In genomic region chr9:130229759-130230158, GRCh38 we compare ENCODE assay signal across 27 cellular contexts.
"Had no signal": no experiment of that assay in that cellular context is flagged by ENCODE, and none has a peak within 500 bp of the region (broad histone marks: within the 10 kb centered on the region; RNA-seq: fewer than 3 reads in every experiment).

No MANE protein-coding gene starts in this region.

- H3K36me3 ChIP-seq: transverse colon, upper lobe of right lung, uterus had no signal

- ATAC-seq: stimulated activated effector memory CD8-positive, alpha-beta T cell treated with anti-CD3 and anti-CD28 coated beads, Interleukin-12 subunit alpha, Interleukin-12 subunit beta, amount 100 ng/mL, for 72 hours; stimulated activated memory B cell treated with anti-CD40 and anti-IgM and Interleukin-4, amounts not matched to agents 10 μg/mL and 1 μg/mL and 100 μg/mL, for 72 hours; stimulated activated naive B cell treated with anti-CD40 and anti-IgM and Interleukin-4, amounts not matched to agents 10 μg/mL and 1 μg/mL and 100 μg/mL, for 72 hours; stimulated activated naive CD8-positive, alpha-beta T cell treated with anti-CD3 and anti-CD28 coated beads, Interleukin-15, amount 100 ng/mL, for 72 hours; stimulated activated naive CD8-positive, alpha-beta T cell treated with anti-CD3 and anti-CD28 coated beads, Interleukin-15, Interleukin-2, amounts not matched to agents 100 U/mL and 50 U/mL, for 24 hours; upper lobe of right lung had no signal

- DNase-seq: stimulated activated CD4-positive, alpha-beta T cell treated with anti-CD3 and anti-CD28 coated beads, Interleukin-2, amount 100 ng/mL, for 48 hours; stimulated activated CD4-positive, alpha-beta T cell treated with anti-CD3 and anti-CD28 coated beads, Interleukin-4, amount 100 ng/mL, for 1 hour; stimulated activated CD4-positive, alpha-beta T cell treated with anti-CD3 and anti-CD28 coated beads, Interleukin-4, amount 100 ng/mL, for 24 hours; stimulated activated CD4-positive, alpha-beta T cell treated with anti-CD3 and anti-CD28 coated beads, Interleukin-4, amount 100 ng/mL, for 4 hours; stimulated activated CD8-positive, alpha-beta memory T cell treated with anti-CD3 and anti-CD28 coated beads, Interleukin-4, amount 100 ng/mL, for 48 hours; stimulated activated naive B cell treated with anti-CD40 and anti-IgM and Interleukin-4, amounts not matched to agents 10 μg/mL and 1 μg/mL and 100 μg/mL, for 72 hours; stimulated activated naive CD4-positive, alpha-beta T cell; stimulated activated naive CD4-positive, alpha-beta T cell treated with Interleukin-2 at 50 U/mL for 16 hours; stimulated activated naive CD8-positive, alpha-beta T cell treated with anti-CD3 and anti-CD28 coated beads, Interleukin-15, amount 100 ng/mL, for 72 hours; stimulated activated naive CD8-positive, alpha-beta T cell treated with anti-CD3 and anti-CD28 coated beads, Interleukin-15, Interleukin-2, amounts not matched to agents 100 U/mL and 50 U/mL, for 24 hours; stomach; substantia nigra; testis; thyroid gland; tibial artery; transverse colon; trophoblast cell; upper lobe of left lung; upper lobe of right lung; uterus had no signal

- H3K27me3 ChIP-seq: stomach, suprapubic skin, testis, thyroid gland, tibial artery, tibial nerve, transverse colon, upper lobe of left lung, upper lobe of right lung, uterus, vagina had no signal

- H3K4me1 ChIP-seq: stomach, suprapubic skin, testis, thyroid gland, tibial artery, tibial nerve, transverse colon, upper lobe of left lung, upper lobe of right lung, uterus, vagina had no signal

- H3K4me3 ChIP-seq: stomach, suprapubic skin, testis, thoracic aorta, thyroid gland, tibial artery, tibial nerve, transverse colon, upper lobe of left lung, upper lobe of right lung, uterus, vagina had no signal

- H3K27ac ChIP-seq: suprapubic skin, testis, thoracic aorta, thyroid gland, tibial artery, tibial nerve, transverse colon, upper lobe of left lung, upper lobe of right lung, uterus, vagina had no signal

- H3K9me3 ChIP-seq: suprapubic skin, testis, thyroid gland, upper lobe of right lung, uterus, vagina had no signal

- FAIRE-seq: urothelium cell line had no signal
